8 cellular contexts compared by ENCODE assay signal in genomic region chr12:94459773-94460593, GRCh38. TPM values are rescaled to one million over a fixed set of nuclear protein-coding genes. Genes with fewer than 3 reads are reported as not detected.
A peak's percentile ranks its signal among the peaks of the same experiment; 100 is the strongest.
DNase-seq lines count a peak whose midpoint lies in the region; ATAC-seq and TF ChIP-seq lines count a peak whose summit lies in the region.

Gene CEP83 (minus strand): TSS chr12:94459867. CDS start chr12:94412490, 47,377 bp downstream.

- TF ChIP-seq CTCF in right atrium auricular region (IDR thresholded peaks at IDR 0.05) (no peak), uterus (IDR thresholded peaks at IDR 0.05) (no peak)

- ATAC-seq in HG02885 (IDR thresholded peaks at IDR 0.05; ENCODE audit: poor library complexity, unreplicated experiment) = peak; percentile 98
- peak; percentile 98 for ATAC-seq in T-helper 17 cell

- H3K27me3 Mint-ChIP-seq in T-helper 17 cell = peaks cover 9% of the 10 kb centered on the region

- H3K4me3 Mint-ChIP-seq in T-helper 17 cell = peak within 1 kb of the TSS; percentile 94

- peaks cover 20% of the 10 kb centered on the region for H3K4me1 Mint-ChIP-seq in T-helper 17 cell

- DNase-seq in NCI-H1694 treated with DMSO at 0.1 percent for 48 hours (lab: John Stamatoyannopoulos, UW) (peak; percentile 78), T-helper 17 cell (peak; percentile 89 to 94 (median 93)), anterior cingulate cortex (lab: John Stamatoyannopoulos, UW) (peak; percentile 43 to 98 (median 94)), right atrium auricular region (ENCODE audit: low spot score) (peak; percentile 96), pulmonary artery endothelial cell (ENCODE audit: low read depth, low spot score) (peak; percentile 76), uterus (peak; percentile 97)

- H3K4me1 ChIP-seq in right atrium auricular region = peaks cover 0 to 19% of the 10 kb centered on the region in 2 donors
- H3K4me1 ChIP-seq in uterus = peaks cover 0 to 3% of the 10 kb centered on the region in 2 donors

- H3K27ac ChIP-seq in right atrium auricular region (peak within 1 kb of the TSS; percentile 93 to 96), uterus (peak within 1 kb of the TSS; percentile 91 to 94)

- intact Hi-C loops in uterus (cut with DNase I; ENCODE audit: low total_unique reads) = no loop called here

- H3K9me3 ChIP-seq in T-helper 17 cell (ENCODE audit: control insufficient read depth, low read length, poor library complexity, severe bottlenecking) = no peaks in the 10 kb centered on the region
- H3K9me3 ChIP-seq in right atrium auricular region = no peaks in the 10 kb centered on the region
- H3K9me3 ChIP-seq in uterus = no peaks in the 10 kb centered on the region

- peak within 1 kb of the TSS; percentile 93 for H3K27ac Mint-ChIP-seq in T-helper 17 cell

- H3K36me3 Mint-ChIP-seq in T-helper 17 cell (ENCODE audit: low read depth) = peaks cover 10% of the 10 kb centered on the region

- no peaks in the 10 kb centered on the region for H3K27me3 ChIP-seq in right atrium auricular region
- no peaks in the 10 kb centered on the region for H3K27me3 ChIP-seq in uterus

- TF ChIP-seq POLR2A in GM15510 (IDR thresholded peaks at IDR 0.05; ENCODE audit: borderline replicate concordance, extremely low read depth, insufficient read length) (peak; percentile 93), uterus (IDR thresholded peaks at IDR 0.05) (peak; percentile 93 to 94)

- H3K4me3 ChIP-seq in right atrium auricular region (peak within 1 kb of the TSS; percentile 81 to 84), uterus (peak within 1 kb of the TSS; percentile 71 to 78)

- H3K36me3 ChIP-seq in right atrium auricular region (no peaks in the 10 kb centered on the region), uterus (no peaks in the 10 kb centered on the region)

RNA-seq across cellular contexts. Expression of gene CEP83, which starts in this region (rescaled TPM):
- total RNA-seq in T-helper 17 cell = 10 to 100 TPM; 19.1 to 19.7 TPM
- total RNA-seq in right atrium auricular region = 10 to 100 TPM; 13.0 to 16.6 TPM
- 6.1 and 12.0 TPM in 2 replicates for total RNA-seq in pulmonary artery endothelial cell
- 10 to 100 TPM; 14.7 to 40.7 (median 33.2) TPM for total RNA-seq in uterus

Comparison
In these comparisons a context has a peak if more than half of its experiments do, and no peak if none do; other contexts are left out.
1. Peak in every context shown above with its lines: DNase-seq, ATAC-seq, H3K4me3 ChIP-seq and H3K27ac ChIP-seq.